8 cellular contexts compared by ENCODE assay signal in genomic region chr17:8173871-8174322, GRCh38. TPM values are rescaled to one million over a fixed set of nuclear protein-coding genes. Genes with fewer than 3 reads are reported as not detected.
DNase-seq lines count a peak whose midpoint lies in the region; ATAC-seq lines count a peak whose summit lies in the region.

No MANE protein-coding gene starts in this region.

- peak overlapping the region; percentile 50 for H3K4me3 ChIP-seq in iPS-11a (ENCODE audit: low read depth, low read length)

- intact Hi-C loops in activated CD4-positive, alpha-beta memory T cell treated with anti-CD3 and anti-CD28 coated beads for 36 hours (cut with micrococcal nuclease): loop anchor here (1.0 to 5.0 kb wide), 7 partner anchors 10 to 73 kb away; no protein-coding TSS in a partner anchor

- no peak for ATAC-seq in stimulated activated naive B cell treated with anti-CD40 and anti-IgM and Interleukin-4, amounts not matched to agents 10 μg/mL and 1 μg/mL and 100 μg/mL, for 72 hours (replicated peaks)
- no peak for ATAC-seq in GM21786 (IDR thresholded peaks at IDR 0.05; ENCODE audit: unreplicated experiment)

- peak overlapping the region; percentile 98 for H3K27ac Mint-ChIP-seq in activated CD4-positive, alpha-beta memory T cell treated with anti-CD3 and anti-CD28 coated beads for 36 hours
- peak overlapping the region; percentile 100 for H3K27ac Mint-ChIP-seq in stimulated activated naive B cell treated with anti-CD40 and anti-IgM and Interleukin-4, amounts not matched to agents 10 μg/mL and 1 μg/mL and 100 μg/mL, for 72 hours

- H3K36me3 Mint-ChIP-seq in activated CD4-positive, alpha-beta memory T cell treated with anti-CD3 and anti-CD28 coated beads for 36 hours: peaks cover 8% of the 10 kb centered on the region
- peaks cover 0 to 3% of the 10 kb centered on the region in 2 donors for H3K36me3 Mint-ChIP-seq in stimulated activated naive B cell treated with anti-CD40 and anti-IgM and Interleukin-4, amounts not matched to agents 10 μg/mL and 1 μg/mL and 100 μg/mL, for 72 hours

- POLR2A ChIA-PET in activated CD4-positive, alpha-beta memory T cell treated with anti-CD3 and anti-CD28 coated beads for 36 hours (lab: Charles Lee): interaction anchor here (0.7 to 3.5 kb wide), 29 partner anchors 9 to 488 kb away, joined by 3 to 146 read pairs (median 9); partner anchors contain the start of genes AURKB, BORCS6, CTC1 and HES7

- H3K4me3 Mint-ChIP-seq in activated CD4-positive, alpha-beta memory T cell treated with anti-CD3 and anti-CD28 coated beads for 36 hours: peak overlapping the region; percentile 77
- peak overlapping the region; percentile 82 to 93 for H3K4me3 Mint-ChIP-seq in stimulated activated naive B cell treated with anti-CD40 and anti-IgM and Interleukin-4, amounts not matched to agents 10 μg/mL and 1 μg/mL and 100 μg/mL, for 72 hours

- CTCF ChIA-PET in activated CD4-positive, alpha-beta memory T cell treated with anti-CD3 and anti-CD28 coated beads for 36 hours (lab: Charles Lee): interaction anchor here (1.0 to 1.3 kb wide), 7 partner anchors 8 to 487 kb away, joined by 3 to 10 read pairs (median 7); partner anchors contain the start of genes BORCS6, TP53 and VAMP2

- H3K27me3 Mint-ChIP-seq in activated CD4-positive, alpha-beta memory T cell treated with anti-CD3 and anti-CD28 coated beads for 36 hours: peaks cover 4% of the 10 kb centered on the region
- H3K27me3 Mint-ChIP-seq in stimulated activated naive B cell treated with anti-CD40 and anti-IgM and Interleukin-4, amounts not matched to agents 10 μg/mL and 1 μg/mL and 100 μg/mL, for 72 hours: no peaks in the 10 kb centered on the region

- DNase-seq in NCI-H146 (lab: John Stamatoyannopoulos, UW) (peak; percentile 47), NCI-H146 treated with DMSO at 0.1 percent for 48 hours (lab: John Stamatoyannopoulos, UW; ENCODE audit: unreplicated experiment) (no peak), OCI-M1 (lab: John Stamatoyannopoulos, UW) (no peak), germinal center (ENCODE audit: low spot score) (no peak)
- no peak for DNase-seq in activated CD4-positive, alpha-beta memory T cell treated with anti-CD3 and anti-CD28 coated beads for 36 hours
- no peak for DNase-seq in stimulated activated naive B cell treated with anti-CD40 and anti-IgM and Interleukin-4, amounts not matched to agents 10 μg/mL and 1 μg/mL and 100 μg/mL, for 72 hours

- peaks cover 40% of the 10 kb centered on the region for H3K4me1 Mint-ChIP-seq in activated CD4-positive, alpha-beta memory T cell treated with anti-CD3 and anti-CD28 coated beads for 36 hours (ENCODE audit: low read depth)
- H3K4me1 Mint-ChIP-seq in stimulated activated naive B cell treated with anti-CD40 and anti-IgM and Interleukin-4, amounts not matched to agents 10 μg/mL and 1 μg/mL and 100 μg/mL, for 72 hours: peaks cover 29 to 45% of the 10 kb centered on the region in 2 donors

- H3K9me3 Mint-ChIP-seq in activated CD4-positive, alpha-beta memory T cell treated with anti-CD3 and anti-CD28 coated beads for 36 hours: no peaks in the 10 kb centered on the region
- H3K9me3 Mint-ChIP-seq in stimulated activated naive B cell treated with anti-CD40 and anti-IgM and Interleukin-4, amounts not matched to agents 10 μg/mL and 1 μg/mL and 100 μg/mL, for 72 hours: no peaks in the 10 kb centered on the region

RNA-seq across cellular contexts. Expression of gene TMEM107, which starts 2.3 kb away (rescaled TPM):
- total RNA-seq in activated CD4-positive, alpha-beta memory T cell treated with anti-CD3 and anti-CD28 coated beads for 36 hours: 10 to 100 TPM; 32.6 to 35.3 TPM

RNA-seq across cellular contexts. Expression of gene VAMP2, which starts 11.1 kb away (rescaled TPM):
- 10 to 100 TPM; 30.1 to 30.4 TPM for total RNA-seq in activated CD4-positive, alpha-beta memory T cell treated with anti-CD3 and anti-CD28 coated beads for 36 hours

RNA-seq across cellular contexts. Expression of gene BORCS6, which starts 16.1 kb away (rescaled TPM):
- 1 to 10 TPM; 7.9 to 8.3 TPM for total RNA-seq in activated CD4-positive, alpha-beta memory T cell treated with anti-CD3 and anti-CD28 coated beads for 36 hours

RNA-seq across cellular contexts. Expression of gene PER1, which starts 21.7 kb away (rescaled TPM):
- total RNA-seq in activated CD4-positive, alpha-beta memory T cell treated with anti-CD3 and anti-CD28 coated beads for 36 hours: 10 to 100 TPM; 48.9 to 56.3 TPM

RNA-seq across cellular contexts. Expression of gene AURKB, which starts 36.5 kb away (rescaled TPM):
- 100 to 1,000 TPM; 184 TPM for total RNA-seq in activated CD4-positive, alpha-beta memory T cell treated with anti-CD3 and anti-CD28 coated beads for 36 hours
